8 cellular contexts compared by ENCODE assay signal in the genomic region with DNA sequence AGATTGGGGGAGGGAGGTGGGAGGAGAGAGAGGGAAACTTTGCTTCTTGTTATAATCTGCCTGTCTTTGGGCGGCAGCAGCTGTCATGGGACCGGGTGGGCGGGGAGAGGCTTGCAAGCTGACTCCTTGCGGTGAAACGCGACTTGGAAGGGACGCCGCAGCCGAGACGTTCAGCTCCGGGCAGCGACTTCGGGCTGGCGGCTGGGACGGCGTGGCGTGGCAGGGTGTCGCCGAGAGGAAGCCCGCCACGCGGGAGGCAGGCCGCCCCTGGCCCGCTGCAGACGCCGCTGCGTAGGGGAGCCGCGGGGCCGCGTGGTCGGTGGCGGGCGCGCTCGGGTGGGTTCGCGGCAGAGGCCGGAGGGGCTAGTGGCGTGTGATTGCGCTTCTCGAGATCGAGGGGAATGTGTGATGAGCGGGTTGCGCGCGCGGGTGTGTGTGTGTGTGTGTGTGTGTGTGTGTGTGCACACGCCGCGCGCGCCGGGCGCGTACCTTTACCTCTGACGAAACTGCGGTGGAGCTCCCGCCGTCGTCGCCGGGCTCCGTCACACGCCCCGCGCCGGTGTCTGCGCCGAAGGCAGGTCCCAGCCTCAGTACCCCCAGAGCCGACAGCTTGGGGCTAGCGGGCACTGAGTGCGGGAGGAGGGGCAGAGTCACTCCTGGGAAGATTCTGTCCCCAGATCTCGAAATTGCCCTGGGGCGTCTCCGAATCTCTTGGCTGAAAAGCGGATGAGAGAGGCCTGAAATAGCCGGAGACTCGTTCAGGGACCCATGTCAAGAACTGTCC. TPM values are rescaled to one million over a fixed set of nuclear protein-coding genes. Genes with fewer than 3 reads are reported as not detected.
DNase-seq lines count a peak whose midpoint lies in the region; ATAC-seq and TF ChIP-seq lines count a peak whose summit lies in the region.

No MANE protein-coding gene starts in this region.

- TF ChIP-seq CTCF in Panc1 (IDR thresholded peaks at IDR 0.05), result no peak
- no peak for TF ChIP-seq CTCF in nephron (IDR thresholded peaks at IDR 0.05; ENCODE audit: unreplicated experiment in 3 of 3)

- no peaks in the 10 kb centered on the region for H3K4me1 Mint-ChIP-seq in activated T-helper 17 cell treated with anti-CD3 and anti-CD28 coated beads, Interleukin-2, amount 50 U/mL, for 72 hours
- peaks cover 18% of the 10 kb centered on the region for H3K4me1 Mint-ChIP-seq in nephron

- peak overlapping the region; percentile 68 for H3K27ac ChIP-seq in Panc1 (ENCODE audit: low read length)

- no peak overlapping the region for H3K27ac Mint-ChIP-seq in activated T-helper 17 cell treated with anti-CD3 and anti-CD28 coated beads, Interleukin-2, amount 50 U/mL, for 72 hours
- peak overlapping the region in 2 of 3 experiments; percentile 48 to 86 for H3K27ac Mint-ChIP-seq in nephron

- intact Hi-C loops in Panc1 (cut with micrococcal nuclease; ENCODE audit: unreplicated experiment), result no loop called here

- CTCF ChIA-PET in Panc1 (lab: Charles Lee), result interaction anchor here (0.5 to 0.9 kb wide), 5 partner anchors 75 to 234 kb away, joined by 3 to 12 read pairs (median 8); no protein-coding TSS in a partner anchor

- peak overlapping the region; percentile 76 to 81 for H3K4me3 ChIP-seq in Panc1 (ENCODE audit: low read depth in 2 of 2, low read length in 2 of 2)

- POLR2A ChIA-PET in Panc1 (lab: Charles Lee), result interaction anchor here (0.6 kb wide), 4 partner anchors 22 to 226 kb away, joined by 3 to 7 read pairs (median 4); no protein-coding TSS in a partner anchor

- DNase-seq in AG08395 (ENCODE audit: low spot score) (peak; percentile 64), Panc1 (ENCODE audit: low read depth, low spot score) (peak; percentile 48), fibroblast of the conjunctiva (ENCODE audit: low read depth) (peak; percentile 64)
- peak; percentile 84 for DNase-seq in stimulated activated naive CD4-positive, alpha-beta T cell treated with Interleukin-2 at 50 U/mL for 16 hours (lab: John Stamatoyannopoulos, UW)

- no TSS peak for BruUV-seq in Panc1 (replicated peaks; lab: Mats Ljungman, UMichigan)

- peak overlapping the region; percentile 72 for H3K4me3 Mint-ChIP-seq in activated T-helper 17 cell treated with anti-CD3 and anti-CD28 coated beads, Interleukin-2, amount 50 U/mL, for 72 hours
- peak overlapping the region; percentile 86 to 96 (median 91) for H3K4me3 Mint-ChIP-seq in nephron

- H3K36me3 ChIP-seq in Panc1 (ENCODE audit: control insufficient read depth, insufficient read depth, low read length), result no peaks in the 10 kb centered on the region

- no peaks in the 10 kb centered on the region for H3K27me3 Mint-ChIP-seq in activated T-helper 17 cell treated with anti-CD3 and anti-CD28 coated beads, Interleukin-2, amount 50 U/mL, for 72 hours
- peaks cover 35% of the 10 kb centered on the region for H3K27me3 Mint-ChIP-seq in nephron (ENCODE audit: low read depth)

- no peaks in the 10 kb centered on the region for H3K9me3 ChIP-seq in Panc1 (ENCODE audit: control insufficient read depth, insufficient read depth, low read depth, low read length)

- in situ Hi-C loops in Panc1 (cut with HindIII; ENCODE audit: low pct_unique_long_range_greater_than_20kb, low sequenced_read_pairs), result no loop called here

- no peaks in the 10 kb centered on the region for H3K9me3 Mint-ChIP-seq in activated T-helper 17 cell treated with anti-CD3 and anti-CD28 coated beads, Interleukin-2, amount 50 U/mL, for 72 hours
- H3K9me3 Mint-ChIP-seq in nephron, result no peaks in the 10 kb centered on the region

- no peaks in the 10 kb centered on the region for H3K36me3 Mint-ChIP-seq in activated T-helper 17 cell treated with anti-CD3 and anti-CD28 coated beads, Interleukin-2, amount 50 U/mL, for 72 hours (ENCODE audit: low read depth)
- no peaks in the 10 kb centered on the region for H3K36me3 Mint-ChIP-seq in nephron (ENCODE audit: low read depth)

- peak; percentile 45 for ATAC-seq in GM19035 (IDR thresholded peaks at IDR 0.05; ENCODE audit: unreplicated experiment)
- ATAC-seq in HG03280 (IDR thresholded peaks at IDR 0.05; ENCODE audit: unreplicated experiment), result peak; percentile 47
- ATAC-seq in Panc1, result peak; percentile 77
- peak; percentile 54 for ATAC-seq in activated T-helper 17 cell treated with anti-CD3 and anti-CD28 coated beads, Interleukin-2, amount 50 U/mL, for 72 hours (replicated peaks)

- H3K4me1 ChIP-seq in Panc1 (ENCODE audit: control insufficient read depth, insufficient read depth, low read length), result peaks cover 9% of the 10 kb centered on the region; the same call in 1 of the 2 replicates

- H3K27me3 ChIP-seq in Panc1 (ENCODE audit: control insufficient read depth, insufficient read depth, low read length), result no peaks in the 10 kb centered on the region

RNA-seq across cellular contexts. Expression of a gene that starts 1.7 kb away (rescaled TPM):
- total RNA-seq in Panc1 (2021; ENCODE audit: unreplicated experiment), result 6.6 TPM
- 1.8 TPM for polyA plus RNA-seq in Panc1 (2012; ENCODE audit: insufficient read length)
- 1 to 10 TPM; 1.9 to 5.8 TPM for total RNA-seq in activated T-helper 17 cell treated with anti-CD3 and anti-CD28 coated beads, Interleukin-2, amount 50 U/mL, for 72 hours

Comparison
In these comparisons a context has a peak if more than half of its experiments do, and no peak if none do; other contexts are left out.
1. Peak in every context shown above with its lines: DNase-seq, ATAC-seq, H3K4me3 ChIP-seq and H3K27ac ChIP-seq.